In genomic region chr1:63729227-63729620, GRCh38 we compare ENCODE assay signal across 26 cellular contexts.
"Had no signal": no experiment of that assay in that cellular context is flagged by ENCODE, and none has a peak within 500 bp of the region (broad histone marks: within the 10 kb centered on the region; RNA-seq: fewer than 3 reads in every experiment).

No MANE protein-coding gene starts in this region.

- H3K27me3 ChIP-seq: body of pancreas, cardiac muscle cell, right lobe of liver, transverse colon, uterus had no signal

- H3K27ac ChIP-seq: body of pancreas, right lobe of liver, transverse colon, uterus had no signal

- H3K27ac Mint-ChIP-seq: activated naive CD4-positive, alpha-beta T cell treated with anti-CD3 and anti-CD28 coated beads, Interleukin-2, amount 10 ng/mL, durations not matched to agents 7 days and 5 days; activated T-cell treated with anti-CD3 and anti-CD28 coated beads, Interleukin-2, amount 50 U/mL, for 72 hours; dendritic cell treated with granulocyte-macrophage colony-stimulating factor and Interleukin-4, amounts not matched to agents 40 ng/mL and 50 ng/mL, for 4 days; natural killer cell treated with Interleukin-12 subunit alpha and Interleukin-12 subunit beta and Interleukin-15 and Interleukin-18, amount 100 ng/mL, for 72 hours; stimulated activated naive B cell treated with anti-CD40 and anti-IgM and Interleukin-4, amounts not matched to agents 10 μg/mL and 1 μg/mL and 100 μg/mL, for 72 hours; T-helper 1 cell treated with Interleukin-12 subunit alpha and Interleukin-12 subunit beta and Interleukin-4 antibody, amounts not matched to agents 30 μg/mL and 1 μg/mL, for 36 hours had no signal

- H3K36me3 Mint-ChIP-seq: activated naive CD4-positive, alpha-beta T cell treated with anti-CD3 and anti-CD28 coated beads, Interleukin-2, amount 10 ng/mL, durations not matched to agents 7 days and 5 days; natural killer cell treated with Interleukin-12 subunit alpha and Interleukin-12 subunit beta and Interleukin-15 and Interleukin-18, amount 100 ng/mL, for 72 hours had no signal

- H3K4me3 Mint-ChIP-seq: activated naive CD4-positive, alpha-beta T cell treated with anti-CD3 and anti-CD28 coated beads, Interleukin-2, amount 10 ng/mL, durations not matched to agents 7 days and 5 days; activated T-cell treated with anti-CD3 and anti-CD28 coated beads, Interleukin-2, amount 50 U/mL, for 72 hours; dendritic cell treated with granulocyte-macrophage colony-stimulating factor and Interleukin-4, amounts not matched to agents 40 ng/mL and 50 ng/mL, for 4 days; natural killer cell treated with Interleukin-12 subunit alpha and Interleukin-12 subunit beta and Interleukin-15 and Interleukin-18, amount 100 ng/mL, for 72 hours; stimulated activated naive B cell treated with anti-CD40 and anti-IgM and Interleukin-4, amounts not matched to agents 10 μg/mL and 1 μg/mL and 100 μg/mL, for 72 hours; T-helper 1 cell treated with Interleukin-12 subunit alpha and Interleukin-12 subunit beta and Interleukin-4 antibody, amounts not matched to agents 30 μg/mL and 1 μg/mL, for 36 hours had no signal

- H3K4me1 Mint-ChIP-seq: activated naive CD4-positive, alpha-beta T cell treated with anti-CD3 and anti-CD28 coated beads, Interleukin-2, amount 10 ng/mL, durations not matched to agents 7 days and 5 days had no signal

- FAIRE-seq: frontal cortex, islet of Langerhans, small intestine had no signal

- H3K4me3 ChIP-seq: body of pancreas, cardiac muscle cell, right lobe of liver, transverse colon, uterus had no signal

- H3K9me3 Mint-ChIP-seq: activated naive CD4-positive, alpha-beta T cell treated with anti-CD3 and anti-CD28 coated beads, Interleukin-2, amount 10 ng/mL, durations not matched to agents 7 days and 5 days; dendritic cell treated with granulocyte-macrophage colony-stimulating factor and Interleukin-4, amounts not matched to agents 40 ng/mL and 50 ng/mL, for 4 days; natural killer cell treated with Interleukin-12 subunit alpha and Interleukin-12 subunit beta and Interleukin-15 and Interleukin-18, amount 100 ng/mL, for 72 hours; T-helper 1 cell treated with Interleukin-12 subunit alpha and Interleukin-12 subunit beta and Interleukin-4 antibody, amounts not matched to agents 30 μg/mL and 1 μg/mL, for 36 hours had no signal

- H3K36me3 ChIP-seq: cardiac muscle cell, right lobe of liver, transverse colon, uterus had no signal

- DNase-seq: activated CD4-positive, alpha-beta T cell treated with anti-CD3 and anti-CD28 coated beads for 4 hours; activated CD4-positive, alpha-beta T cell treated with anti-CD3 and anti-CD28 coated beads, Interleukin-2, amount 50 U/mL, for 48 hours; activated CD4-positive, CD25-positive, alpha-beta regulatory T cell; activated effector memory CD4-positive, alpha-beta T cell treated with anti-CD3 and anti-CD28 coated beads, Interleukin-2, amount 50 U/mL, for 16 hours; activated naive CD4-positive, alpha-beta T cell treated with anti-CD3 and anti-CD28 coated beads, Interleukin-2, amount 10 ng/mL, durations not matched to agents 7 days and 5 days; activated T-cell treated with anti-CD3 and anti-CD28 coated beads, Interleukin-2, amount 50 U/mL, for 72 hours; body of pancreas; effector CD4-positive, alpha-beta T cell; hypothalamus; left ventricle myocardium superior; mammary epithelial cell; midbrain; posterior cingulate gyrus; right lobe of liver; small intestine; stimulated activated CD4-positive, alpha-beta T cell treated with anti-CD3 and anti-CD28 coated beads, Interleukin-2, amount 100 ng/mL, for 24 hours; stimulated activated naive B cell treated with anti-CD40 and anti-IgM and Interleukin-4, amounts not matched to agents 10 μg/mL and 1 μg/mL and 100 μg/mL, for 72 hours; T1000; transverse colon; uterus had no signal

- H3K9me3 ChIP-seq: body of pancreas, right lobe of liver, transverse colon, uterus had no signal

- H3K27me3 Mint-ChIP-seq: dendritic cell treated with granulocyte-macrophage colony-stimulating factor and Interleukin-4, amounts not matched to agents 40 ng/mL and 50 ng/mL, for 4 days had no signal

- H3K4me1 ChIP-seq: body of pancreas, right lobe of liver had no signal

- ATAC-seq: activated T-cell treated with anti-CD3 and anti-CD28 coated beads, Interleukin-2, amount 50 U/mL, for 72 hours; body of pancreas; left ventricle myocardium superior; right lobe of liver; stimulated activated naive B cell treated with anti-CD40 and anti-IgM and Interleukin-4, amounts not matched to agents 10 μg/mL and 1 μg/mL and 100 μg/mL, for 72 hours had no signal
